In genomic region chrX:150547511-150548115, GRCh38 we compare ENCODE assay signal across 8 cellular contexts. TPM values are rescaled to one million over a fixed set of nuclear protein-coding genes. Genes with fewer than 3 reads are reported as not detected.
DNase-seq lines count a peak whose midpoint lies in the region; ATAC-seq and TF ChIP-seq lines count a peak whose summit lies in the region.

No MANE protein-coding gene starts in this region.

- ATAC-seq in GM18907 (IDR thresholded peaks at IDR 0.05; ENCODE audit: unreplicated experiment) (peak; percentile 41), HG03442 (IDR thresholded peaks at IDR 0.05; ENCODE audit: unreplicated experiment) (peak; percentile 62), upper lobe of right lung (peak; percentile 97)

- intact Hi-C loops in activated CD4-positive, alpha-beta memory T cell treated with anti-CD3 and anti-CD28 coated beads for 36 hours (cut with micrococcal nuclease): loop anchor here (1.0 to 5.0 kb wide), 2 partner anchors 21 to 40 kb away; partner anchors contain the start of gene MTM1
- intact Hi-C loops in upper lobe of right lung (cut with DNase I): no loop called here

- H3K27me3 Mint-ChIP-seq in activated CD4-positive, alpha-beta memory T cell treated with anti-CD3 and anti-CD28 coated beads for 36 hours: no peaks in the 10 kb centered on the region

- H3K4me3 ChIP-seq in BLaER1: peak overlapping the region; percentile 60
- H3K4me3 ChIP-seq in muscle layer of duodenum (ENCODE audit: low read depth in 1 of 2, low read length in 2 of 2): peak overlapping the region; percentile 37 to 42
- peak overlapping the region; percentile 43 for H3K4me3 ChIP-seq in upper lobe of right lung

- H3K9ac ChIP-seq in BLaER1: peak overlapping the region; percentile 52

- no peaks in the 10 kb centered on the region for H3K36me3 Mint-ChIP-seq in activated CD4-positive, alpha-beta memory T cell treated with anti-CD3 and anti-CD28 coated beads for 36 hours

- H3K4me1 ChIP-seq in BLaER1: peaks cover 68% of the 10 kb centered on the region
- H3K4me1 ChIP-seq in muscle layer of duodenum (ENCODE audit: control insufficient read depth in 1 of 2, insufficient read depth in 2 of 2, low read length in 2 of 2): no peaks in the 10 kb centered on the region
- peaks cover 4% of the 10 kb centered on the region for H3K4me1 ChIP-seq in upper lobe of right lung

- H3K4me2 ChIP-seq in BLaER1: peak overlapping the region; percentile 85

- H3K27ac ChIP-seq in BLaER1 (peak overlapping the region; percentile 76), muscle layer of duodenum (ENCODE audit: low read length) (peak overlapping the region; percentile 63), upper lobe of right lung (peak overlapping the region; percentile 85)

- H3K27me3 ChIP-seq in BLaER1 (no peaks in the 10 kb centered on the region), muscle layer of duodenum (ENCODE audit: low read depth, low read length) (no peaks in the 10 kb centered on the region), upper lobe of right lung (no peaks in the 10 kb centered on the region)

- peak; percentile 46 for DNase-seq in activated CD4-positive, alpha-beta memory T cell treated with anti-CD3 and anti-CD28 coated beads for 36 hours
- DNase-seq in fibroblast of gingiva (ENCODE audit: low read depth) (peak; percentile 39), upper lobe of right lung (peak; percentile 88), GF-D8 (lab: John Stamatoyannopoulos, UW) (no peak)

- peak overlapping the region; percentile 33 for H3K27ac Mint-ChIP-seq in activated CD4-positive, alpha-beta memory T cell treated with anti-CD3 and anti-CD28 coated beads for 36 hours

- CTCF ChIA-PET in activated CD4-positive, alpha-beta memory T cell treated with anti-CD3 and anti-CD28 coated beads for 36 hours (lab: Charles Lee): no interaction called here

- TF ChIP-seq CTCF in upper lobe of right lung (IDR thresholded peaks at IDR 0.05): no peak

- peaks cover 26% of the 10 kb centered on the region for H3K4me1 Mint-ChIP-seq in activated CD4-positive, alpha-beta memory T cell treated with anti-CD3 and anti-CD28 coated beads for 36 hours (ENCODE audit: low read depth)

- H3K36me3 ChIP-seq in BLaER1 (no peaks in the 10 kb centered on the region), muscle layer of duodenum (ENCODE audit: control insufficient read depth in 1 of 2, insufficient read depth in 2 of 2, low read length in 2 of 2) (no peaks in the 10 kb centered on the region), upper lobe of right lung (no peaks in the 10 kb centered on the region)

- H3K9me3 ChIP-seq in BLaER1: no peaks in the 10 kb centered on the region
- no peaks in the 10 kb centered on the region for H3K9me3 ChIP-seq in muscle layer of duodenum (ENCODE audit: control insufficient read depth in 1 of 2, low read length in 2 of 2)
- no peaks in the 10 kb centered on the region for H3K9me3 ChIP-seq in upper lobe of right lung

- POLR2A ChIA-PET in activated CD4-positive, alpha-beta memory T cell treated with anti-CD3 and anti-CD28 coated beads for 36 hours (lab: Charles Lee): interaction anchor here (1.5 kb wide), 1 partner anchor 22 kb away, joined by 4 read pairs; no protein-coding TSS in a partner anchor

- no peaks in the 10 kb centered on the region for H4K20me1 ChIP-seq in BLaER1

- H3K4me3 Mint-ChIP-seq in activated CD4-positive, alpha-beta memory T cell treated with anti-CD3 and anti-CD28 coated beads for 36 hours: peak overlapping the region; percentile 60

- no peaks in the 10 kb centered on the region for H3K9me3 Mint-ChIP-seq in activated CD4-positive, alpha-beta memory T cell treated with anti-CD3 and anti-CD28 coated beads for 36 hours

RNA-seq across cellular contexts. Expression of gene MTM1, which starts 20.8 kb away (rescaled TPM):
- 10 to 100 TPM; 24.4 to 24.6 TPM for total RNA-seq in activated CD4-positive, alpha-beta memory T cell treated with anti-CD3 and anti-CD28 coated beads for 36 hours
- total RNA-seq in upper lobe of right lung: 28.4 TPM

Comparison
In these comparisons a context has a peak if more than half of its experiments do, and no peak if none do; other contexts are left out.
1. ATAC-seq: peak in every context shown above with its lines; median percentile 97 in upper lobe of right lung; 62 in HG03442; 41 in GM18907.